Comparison of ENCODE assay signal across 13 cellular contexts in the genomic region with DNA sequence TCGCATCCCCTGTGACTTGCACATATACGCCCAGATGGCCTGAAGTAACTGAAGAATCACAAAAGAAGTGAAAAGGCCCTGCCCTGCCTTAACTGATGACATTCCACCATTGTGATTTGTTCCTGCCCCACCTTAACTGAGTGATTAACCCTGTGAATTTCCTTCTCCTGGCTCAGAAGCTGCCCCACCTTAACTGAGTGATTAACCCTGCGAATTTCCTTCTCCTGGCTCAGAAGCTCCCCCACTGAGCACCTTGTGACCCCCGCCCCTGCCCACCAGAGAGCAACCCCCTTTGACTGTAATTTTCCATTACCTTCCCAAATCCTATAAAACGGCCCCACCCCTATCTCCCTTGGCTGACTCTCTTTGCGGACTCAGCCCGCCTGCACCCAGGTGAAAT. TPM values are rescaled to one million over a fixed set of nuclear protein-coding genes. Genes with fewer than 3 reads are reported as not detected.
"Had no signal": no experiment of that assay in that cellular context is flagged by ENCODE, and none has a peak within 500 bp of the region (broad histone marks: within the 10 kb centered on the region; RNA-seq: fewer than 3 reads in every experiment).

No MANE protein-coding gene starts in this region.

RNA-seq across cellular contexts. Expression of gene ABHD12B, which starts 24.6 kb away (rescaled TPM):
- total RNA-seq: epithelial cell of proximal tubule; gastroesophageal sphincter; hepatocyte; left lobe of liver; myocyte; naive thymus-derived CD8-positive, alpha-beta T cell; osteocyte; prostate gland; sciatic nerve; smooth muscle cell; urinary bladder had no signal
- polyA plus RNA-seq: heart left ventricle; hepatocyte; immature natural killer cell; naive thymus-derived CD8-positive, alpha-beta T cell; smooth muscle cell; urinary bladder had no signal
